ENCODE assay signal across 26 cellular contexts in genomic region chrX:9071031-9071650, GRCh38. TPM values are rescaled to one million over a fixed set of nuclear protein-coding genes. Genes with fewer than 3 reads are reported as not detected.
DNase-seq lines count a peak whose midpoint lies in the region; ATAC-seq and TF ChIP-seq lines count a peak whose summit lies in the region.
"Had no signal": no experiment of that assay in that cellular context is flagged by ENCODE, and none has a peak within 500 bp of the region (broad histone marks: within the 10 kb centered on the region; RNA-seq: fewer than 3 reads in every experiment).

No MANE protein-coding gene starts in this region.

- H3F3A ChIP-seq in GM23248 (ENCODE audit: insufficient read depth) = peaks cover 5% of the 10 kb centered on the region

- no peaks in the 10 kb centered on the region for H4K20me1 ChIP-seq in GM23248 (ENCODE audit: insufficient read depth)

- H3K27me3 ChIP-seq in GM23248 (replicated peaks; ENCODE audit: insufficient read depth) (no peaks in the 10 kb centered on the region), heart right ventricle (peaks cover 0 to 9% (median 0%) of the 10 kb centered on the region in 7 donors)
- H3K27me3 ChIP-seq: colonic mucosa, hepatocyte had no signal

- H3K9me2 ChIP-seq in GM23248 (ENCODE audit: insufficient read depth) = no peaks in the 10 kb centered on the region

- H3K9me3 ChIP-seq in GM23248 (ENCODE audit: low read depth) (no peaks in the 10 kb centered on the region), heart right ventricle (no peaks in the 10 kb centered on the region)
- H3K9me3 ChIP-seq: colonic mucosa, psoas muscle, thoracic aorta had no signal

- H3K4me1 ChIP-seq in GM23248 (ENCODE audit: insufficient read depth) (peaks cover 17% of the 10 kb centered on the region; the same call in 1 of the 2 replicates), heart right ventricle (no peaks in the 10 kb centered on the region)
- H3K4me1 ChIP-seq: colonic mucosa, psoas muscle had no signal

- DNase-seq in GM23248 = peak; percentile 60
- peak; percentile 9 for DNase-seq in T1000 (lab: John Stamatoyannopoulos, UW)
- peak; percentile 33 for DNase-seq in fibroblast of peridontal ligament (ENCODE audit: extremely low read depth)
- DNase-seq in retinal pigment epithelial cell (ENCODE audit: low read depth) = peak; percentile 22
- no peak for DNase-seq in activated CD4-positive, alpha-beta T cell treated with anti-CD3 and anti-CD28 coated beads for 4 hours
- DNase-seq in dedifferentiated amniotic fluid mesenchymal stem cell (ENCODE audit: extremely low spot score) = no peak
- no peak for DNase-seq in heart right ventricle
- DNase-seq: activated CD8-positive, alpha-beta memory T cell treated with anti-CD3 and anti-CD28 coated beads, Interleukin-2, amount 50 U/mL, for 48 hours; activated naive CD8-positive, alpha-beta T cell treated with anti-CD3 and anti-CD28 coated beads for 36 hours; CD4-positive, alpha-beta T cell; colonic mucosa; DMS153; endodermal cell; NCI-H1105; NCI-H2029 treated with DMSO at 0.1 percent for 48 hours; OCI-M1; psoas muscle; small intestine; stimulated activated naive CD4-positive, alpha-beta T cell; WERI-Rb-1 had no signal

- no peak for TF ChIP-seq CTCF in retinal pigment epithelial cell (conservative IDR thresholded peaks at IDR 0.05; ENCODE audit: low read depth, low read length)
- TF ChIP-seq CTCF in heart right ventricle (IDR thresholded peaks at IDR 0.05) = no peak

- H3K9ac ChIP-seq in GM23248 = no peak overlapping the region

- H3K4me3 ChIP-seq in GM23248 (no peak overlapping the region), retinal pigment epithelial cell (ENCODE audit: low read length) (no peak overlapping the region), heart right ventricle (no peak overlapping the region)
- H3K4me3 ChIP-seq: colonic mucosa, hepatocyte, lung, psoas muscle, thoracic aorta had no signal

- no peaks in the 10 kb centered on the region for H3K36me3 ChIP-seq in GM23248 (ENCODE audit: low read depth)
- no peaks in the 10 kb centered on the region for H3K36me3 ChIP-seq in heart right ventricle
- H3K36me3 ChIP-seq: colonic mucosa, thoracic aorta, WERI-Rb-1 had no signal

- H2AFZ ChIP-seq in GM23248 = no peak overlapping the region
- H2AFZ ChIP-seq: hepatocyte had no signal

- ATAC-seq in HG02981 (IDR thresholded peaks at IDR 0.05; ENCODE audit: unreplicated experiment) = no peak
- no peak for ATAC-seq in heart right ventricle
- ATAC-seq: HepG2, psoas muscle had no signal

- intact Hi-C loops in heart right ventricle (cut with DNase I) = no loop called here

- H3K27ac ChIP-seq in GM23248 (0 out of 2 replicates have a peak overlapping the region, but pooled peaks have one; percentile 12), heart right ventricle (no peak overlapping the region)
- H3K27ac ChIP-seq: colonic mucosa, hepatocyte, psoas muscle, thoracic aorta, WERI-Rb-1 had no signal

- H3K4me2 ChIP-seq in GM23248 (ENCODE audit: unreplicated experiment) = no peak overlapping the region
- H3K4me2 ChIP-seq: hepatocyte had no signal

- in situ Hi-C loops in GM23248 (cut with MboI) = no loop called here

- WGBS in GM23248 (ENCODE audit: low coverage in 1 of 2, low lambda C conversion rate in 2 of 2, missing lambda C conversion rate in 2 of 2), 2 experiments = 65 to 68% methylated on average over 4 of the region's 4 CpGs
- 72 to 80% methylated on average over 4 of the region's 4 CpGs for WGBS in heart right ventricle, 2 donors

- no peaks in the 10 kb centered on the region for H3K79me2 ChIP-seq in GM23248 (ENCODE audit: insufficient read depth)
- H3K79me2 ChIP-seq: hepatocyte had no signal

RNA-seq across cellular contexts. Expression of gene FAM9B, which starts 37.2 kb away (rescaled TPM):
- total RNA-seq in GM23248 (2014; rRNA removed; shearing (Covaris generic)) = not detected in 2 replicates
- polyA plus RNA-seq in GM23248 (2016; fragmentation: Nextera tagmentation; extraction: Ambion mirVana) = not detected in 2 replicates
- total RNA-seq in heart right ventricle = not detected
- polyA plus RNA-seq in heart right ventricle = not detected
- total RNA-seq: activated naive CD8-positive, alpha-beta T cell treated with anti-CD3 and anti-CD28 coated beads for 36 hours; CD4-positive, alpha-beta T cell; colonic mucosa; endodermal cell; fibroblast of lung; hepatocyte; HepG2; lung; psoas muscle; thoracic aorta had no signal
- polyA plus RNA-seq: fibroblast of lung, hepatocyte, HepG2, lung, psoas muscle, small intestine had no signal

Comparison
In these comparisons a context has a peak if more than half of its experiments do, and no peak if none do; other contexts are left out.
1. DNase-seq: peak in GM23248 (single experiment), T1000 (single experiment), fibroblast of peridontal ligament (single experiment) and retinal pigment epithelial cell (single experiment); none in activated CD4-positive, alpha-beta T cell treated with anti-CD3 and anti-CD28 coated beads for 4 hours (0 of 2), dedifferentiated amniotic fluid mesenchymal stem cell (single experiment) and heart right ventricle (0 of 2).